Comparison of ENCODE assay signal across 1 cellular context in genomic region chr7:21943436-21943835, GRCh38.
TF ChIP-seq lines count a peak whose summit lies in the region.

No MANE protein-coding gene starts in this region.

TF ChIP-seq in HEK293, 187 proteins besides CTCF, POLR2A, EP300 and RAD21 (continued from another document):
- TF ChIP-seq PRDM10 (tag by site-specific recombination; IDR thresholded peaks at IDR 0.05) = no peak
- no peak for TF ChIP-seq ZNF391 (tag by site-specific recombination; IDR thresholded peaks at IDR 0.05; ENCODE audit: borderline replicate concordance, low read depth)
- TF ChIP-seq KLF17 (tag by site-specific recombination; IDR thresholded peaks at IDR 0.05) = no peak
- peak; percentile 35; the same call in 1 of the 2 replicates for TF ChIP-seq PRDM6 (tag by site-specific recombination; IDR thresholded peaks at IDR 0.05)
- no peak for TF ChIP-seq ZNF26 (tag by site-specific recombination; IDR thresholded peaks at IDR 0.05)
- TF ChIP-seq WT1 (tag by site-specific recombination; IDR thresholded peaks at IDR 0.05) = 0 out of 2 replicates have a peak, but pooled peaks have one; percentile 32
- TF ChIP-seq KLF10 (tag by site-specific recombination; IDR thresholded peaks at IDR 0.05) = no peak
- no peak for TF ChIP-seq ZIC2 (tag by site-specific recombination; IDR thresholded peaks at IDR 0.05)
